Comparison of ENCODE assay signal across 8 cellular contexts in the genomic region with DNA sequence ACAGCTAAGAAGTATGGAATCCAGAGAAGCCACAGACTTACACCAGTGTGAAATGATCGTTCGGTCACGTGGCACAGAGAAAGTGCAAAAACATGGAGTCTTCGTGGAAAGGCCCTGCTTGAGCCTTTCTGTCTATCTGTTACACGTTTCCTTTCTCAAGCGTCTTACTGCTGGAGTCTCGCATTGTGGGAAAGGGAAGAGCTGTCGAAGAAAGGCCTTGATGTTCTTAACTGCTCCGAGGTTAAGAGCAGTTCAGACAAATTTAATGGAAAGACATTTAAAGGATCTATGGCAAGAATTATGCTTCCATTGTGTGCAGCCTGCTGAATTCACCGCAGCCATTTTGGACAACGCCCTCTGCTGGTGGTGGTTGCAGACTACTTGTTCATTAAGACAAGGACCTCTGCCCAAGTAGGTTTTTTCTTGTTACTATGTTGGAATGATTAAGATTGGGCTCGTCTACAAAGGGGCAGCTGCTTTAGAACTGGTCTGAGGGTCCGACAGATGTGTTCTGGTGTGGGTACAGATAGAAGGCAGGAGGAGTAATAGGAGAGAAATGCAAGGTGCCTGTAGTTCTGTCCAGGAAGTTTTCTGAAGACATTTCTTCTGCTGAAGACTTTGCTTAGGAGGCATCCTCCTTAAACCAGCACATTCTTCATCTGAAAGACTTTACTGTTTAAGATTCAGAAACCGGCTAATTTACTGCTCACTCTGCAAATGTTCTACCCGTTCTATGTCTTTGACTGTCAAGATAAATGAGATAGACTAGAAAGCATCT. TPM values are rescaled to one million over a fixed set of nuclear protein-coding genes. Genes with fewer than 3 reads are reported as not detected.
A peak's percentile ranks its signal among the peaks of the same experiment; 100 is the strongest.
DNase-seq lines count a peak whose midpoint lies in the region; ATAC-seq and TF ChIP-seq lines count a peak whose summit lies in the region.

No MANE protein-coding gene starts in this region.

- H3K27ac ChIP-seq in HCT116 (ENCODE audit: low read depth, low read length), result no peak overlapping the region
- no peak overlapping the region for H3K27ac ChIP-seq in mesenchymal stem cell (ENCODE audit: low read length, poor library complexity, severe bottlenecking)

- H3K9me3 ChIP-seq in HCT116 (ENCODE audit: control insufficient read depth in 1 of 2, insufficient read depth in 1 of 2, low read depth in 1 of 2, low read length in 2 of 2), result no peaks in the 10 kb centered on the region
- H3K9me3 ChIP-seq in mesenchymal stem cell (ENCODE audit: control insufficient read depth, low read length), result no peaks in the 10 kb centered on the region

- H3K36me3 ChIP-seq in HCT116 (ENCODE audit: control insufficient read depth in 1 of 2, insufficient read depth in 2 of 2, low read length in 2 of 2) (no peaks in the 10 kb centered on the region), mesenchymal stem cell (ENCODE audit: control insufficient read depth in 1 of 2, insufficient read depth in 2 of 2, low read depth in 1 of 2, low read length in 2 of 2) (no peaks in the 10 kb centered on the region)

- TF ChIP-seq CTCF in HCT116 (IDR thresholded peaks at IDR 0.05 in 2 of 3, conservative IDR thresholded peaks at IDR 0.05 in 1 of 3; ENCODE audit: borderline replicate concordance in 1 of 3, insufficient read depth in 1 of 3, low read depth in 2 of 3, low read length in 2 of 3), result peak; percentile 63 to 91 (median 83); a peak in 5 of 6 replicates
- peak; percentile 91 for TF ChIP-seq CTCF in choroid plexus epithelial cell (conservative IDR thresholded peaks at IDR 0.05; ENCODE audit: low read depth, low read length)

- H3K4me3 ChIP-seq in HCT116 (replicated peaks in 1 of 2; ENCODE audit: low read depth in 1 of 2, low read length in 2 of 2), result no peak overlapping the region
- H3K4me3 ChIP-seq in choroid plexus epithelial cell (ENCODE audit: low read depth, low read length), result no peak overlapping the region
- no peak overlapping the region for H3K4me3 ChIP-seq in mesenchymal stem cell (ENCODE audit: insufficient read depth in 1 of 2, low read depth in 1 of 2, low read length in 2 of 2)

- H2AK5ac ChIP-seq in mesenchymal stem cell (ENCODE audit: low read length, severe bottlenecking), result no peak overlapping the region

- H3K27me3 ChIP-seq in HCT116 (ENCODE audit: insufficient read depth, low read length) (0 out of 2 replicates have a peak, but pooled peaks cover 4% of the 10 kb centered on the region), mesenchymal stem cell (ENCODE audit: control insufficient read depth in 1 of 2, insufficient read depth in 1 of 2, low read length in 2 of 2) (no peaks in the 10 kb centered on the region)

- TF ChIP-seq RAD21 in HCT116 (IDR thresholded peaks at IDR 0.05; ENCODE audit: low read depth), result peak; percentile 52

- no peak overlapping the region for H4K91ac ChIP-seq in mesenchymal stem cell (ENCODE audit: low read length)

- no peak for TF ChIP-seq POLR2A in HCT116 (IDR thresholded peaks at IDR 0.05; ENCODE audit: borderline replicate concordance, extremely low read depth, insufficient read depth, insufficient read length)

- H3K79me1 ChIP-seq in mesenchymal stem cell (replicated peaks; ENCODE audit: low read length, poor library complexity, severe bottlenecking), result no peaks in the 10 kb centered on the region

- H3K79me2 ChIP-seq in HCT116 (ENCODE audit: insufficient read depth, low read length), result no peaks in the 10 kb centered on the region

- DNase-seq in DMS 273 (lab: John Stamatoyannopoulos, UW; ENCODE audit: unreplicated experiment) (peak; percentile 88), HCT116 (ENCODE audit: low read depth, low spot score) (peak; percentile 68), NCI-H2227 treated with DMSO at 0.1 percent for 48 hours (lab: John Stamatoyannopoulos, UW) (peak; percentile 20), choroid plexus epithelial cell (ENCODE audit: low read depth) (peak; percentile 86), mesenchymal stem cell (peak; percentile 72)
- peak; percentile 65 to 74 for DNase-seq in activated CD4-positive, alpha-beta T cell treated with anti-CD3 and anti-CD28 coated beads for 4 hours
- DNase-seq in stimulated activated CD8-positive, alpha-beta memory T cell treated with anti-CD3 and anti-CD28 coated beads, Interleukin-4, amount 100 ng/mL, for 48 hours, result peak; percentile 89

- H3K23ac ChIP-seq in mesenchymal stem cell (ENCODE audit: low read length in 2 of 2), result no peak overlapping the region

- no TSS peak for BruUV-seq in HCT116 (replicated peaks; lab: Mats Ljungman, UMichigan)

- peak overlapping the region; percentile 59 for H2AFZ ChIP-seq in HCT116 (ENCODE audit: low read depth, low read length, poor library complexity, severe bottlenecking)
- H2AFZ ChIP-seq in mesenchymal stem cell (ENCODE audit: low read depth, low read length), result no peak overlapping the region

- H3K9me2 ChIP-seq in HCT116 (ENCODE audit: insufficient read depth), result no peaks in the 10 kb centered on the region

- 73% methylated on average over 15 of the region's 15 CpGs for WGBS in mesenchymal stem cell

- RAD21 ChIA-PET in HCT116 (lab: Charles Lee; ENCODE audit: low non-redundant PET in 1 of 2, low total read pairs in 2 of 2, uncharacterized antibody in 2 of 2, unreplicated experiment in 2 of 2), result no interaction called here

- no peak overlapping the region for H2BK12ac ChIP-seq in mesenchymal stem cell (ENCODE audit: low read length in 2 of 2)

- intact Hi-C loops in HCT116 (cut with micrococcal nuclease), result loop anchor here (1.0 kb wide), 1 partner anchor 319 kb away; no protein-coding TSS in a partner anchor

- H3K4me1 ChIP-seq in HCT116 (ENCODE audit: control insufficient read depth in 1 of 2, insufficient read depth in 2 of 2, low read length in 2 of 2) (no peaks in the 10 kb centered on the region), mesenchymal stem cell (ENCODE audit: control insufficient read depth, insufficient read depth, low read depth, low read length) (no peaks in the 10 kb centered on the region)

- no peaks in the 10 kb centered on the region for H4K20me1 ChIP-seq in HCT116 (ENCODE audit: insufficient read depth)

- ATAC-seq in HCT116 (peak; percentile 89), HG03460 (IDR thresholded peaks at IDR 0.05; ENCODE audit: unreplicated experiment) (no peak)

- H3K4ac ChIP-seq in mesenchymal stem cell (ENCODE audit: low read depth in 1 of 2, low read length in 2 of 2), result no peak overlapping the region

- H2BK15ac ChIP-seq in mesenchymal stem cell (ENCODE audit: low read depth, poor library complexity, severe bottlenecking), result no peak overlapping the region

- no peak overlapping the region for H3K14ac ChIP-seq in mesenchymal stem cell (ENCODE audit: low read length in 2 of 2)

- no peak overlapping the region for H4K8ac ChIP-seq in mesenchymal stem cell (ENCODE audit: low read length)

- POLR2A ChIA-PET in HCT116 (lab: Charles Lee), result no interaction called here

- no peak overlapping the region for H2BK120ac ChIP-seq in mesenchymal stem cell (ENCODE audit: low read depth, low read length)

- H2BK5ac ChIP-seq in mesenchymal stem cell (ENCODE audit: low read depth, low read length, poor library complexity, severe bottlenecking), result no peak overlapping the region

- H3K4me2 ChIP-seq in HCT116 (ENCODE audit: low read length) (no peak overlapping the region), mesenchymal stem cell (ENCODE audit: low read length, poor library complexity, severe bottlenecking) (no peak overlapping the region)

- CTCF ChIA-PET in HCT116 (lab: Charles Lee), result interaction anchor here (1.2 to 1.9 kb wide), 2 partner anchors 21 to 319 kb away, joined by 3 to 6 read pairs; no protein-coding TSS in a partner anchor

- no peak overlapping the region for H3K18ac ChIP-seq in mesenchymal stem cell (ENCODE audit: low read depth in 1 of 2, low read length in 2 of 2)

- no peak overlapping the region for H3K9ac ChIP-seq in HCT116 (ENCODE audit: low read length)
- H3K9ac ChIP-seq in mesenchymal stem cell (ENCODE audit: low read length), result no peak overlapping the region

TF ChIP-seq in HCT116, 20 proteins besides CTCF, POLR2A, EP300 and RAD21:
- TF ChIP-seq FOSL1 (IDR thresholded peaks at IDR 0.05; ENCODE audit: low read depth) (no peak), ZNF274 (IDR thresholded peaks at IDR 0.05; ENCODE audit: low read depth, low read length) (no peak), ELF1 (IDR thresholded peaks at IDR 0.05; ENCODE audit: borderline replicate concordance, low read depth) (no peak), CBX3 (IDR thresholded peaks at IDR 0.05; ENCODE audit: low read depth) (peak; percentile 52; the same call in 1 of the 2 replicates), EGR1 (IDR thresholded peaks at IDR 0.05; ENCODE audit: low read depth) (no peak), YY1 (IDR thresholded peaks at IDR 0.05; ENCODE audit: extremely low read depth, insufficient replicate concordance, low read depth, low read length) (peak; percentile 93), SIN3A (IDR thresholded peaks at IDR 0.05; ENCODE audit: low read depth) (no peak)

RNA-seq across cellular contexts. Expression of gene CCN6, which starts 24.7 kb away (rescaled TPM):
- total RNA-seq in HCT116 (2021; ENCODE audit: unreplicated experiment), result not detected
- polyA plus RNA-seq in HCT116 (2012), result 0.10 TPM in 1 of 2 replicates, not detected in the other
- polyA plus RNA-seq in mesenchymal stem cell (2013, experiment 1 of 2), result not detected
- 0.05 TPM for polyA plus RNA-seq in mesenchymal stem cell (2013, experiment 2 of 2)

RNA-seq across cellular contexts. Expression of gene TUBE1, which starts 58.0 kb away (rescaled TPM):
- 42.5 TPM for total RNA-seq in HCT116 (2021; ENCODE audit: unreplicated experiment)
- polyA plus RNA-seq in HCT116 (2012), result 20.1 and 26.4 TPM in 2 replicates
- 8.3 TPM for polyA plus RNA-seq in mesenchymal stem cell (2013, experiment 1 of 2)
- polyA plus RNA-seq in mesenchymal stem cell (2013, experiment 2 of 2), result 8.9 TPM

RNA-seq across cellular contexts. Expression of gene FAM229B, which starts 58.2 kb away (rescaled TPM):
- 11.4 TPM for total RNA-seq in HCT116 (2021; ENCODE audit: unreplicated experiment)
- polyA plus RNA-seq in HCT116 (2012), result 10.6 and 10.9 TPM in 2 replicates
- polyA plus RNA-seq in mesenchymal stem cell (2013, experiment 1 of 2), result 24.5 TPM
- polyA plus RNA-seq in mesenchymal stem cell (2013, experiment 2 of 2), result 24.6 TPM

Comparison
In these comparisons a context has a peak if more than half of its experiments do, and no peak if none do; other contexts are left out.
1. DNase-seq: peak in every context shown above with its lines; median percentile 89 in stimulated activated CD8-positive, alpha-beta memory T cell treated with anti-CD3 and anti-CD28 coated beads, Interleukin-4, amount 100 ng/mL, for 48 hours; 88 in DMS 273; 86 in choroid plexus epithelial cell; 72 in mesenchymal stem cell; 70 in activated CD4-positive, alpha-beta T cell treated with anti-CD3 and anti-CD28 coated beads for 4 hours; 68 in HCT116; 20 in NCI-H2227 treated with DMSO at 0.1 percent for 48 hours.